ENCODE assay signal across 10 cellular contexts in the genomic region with DNA sequence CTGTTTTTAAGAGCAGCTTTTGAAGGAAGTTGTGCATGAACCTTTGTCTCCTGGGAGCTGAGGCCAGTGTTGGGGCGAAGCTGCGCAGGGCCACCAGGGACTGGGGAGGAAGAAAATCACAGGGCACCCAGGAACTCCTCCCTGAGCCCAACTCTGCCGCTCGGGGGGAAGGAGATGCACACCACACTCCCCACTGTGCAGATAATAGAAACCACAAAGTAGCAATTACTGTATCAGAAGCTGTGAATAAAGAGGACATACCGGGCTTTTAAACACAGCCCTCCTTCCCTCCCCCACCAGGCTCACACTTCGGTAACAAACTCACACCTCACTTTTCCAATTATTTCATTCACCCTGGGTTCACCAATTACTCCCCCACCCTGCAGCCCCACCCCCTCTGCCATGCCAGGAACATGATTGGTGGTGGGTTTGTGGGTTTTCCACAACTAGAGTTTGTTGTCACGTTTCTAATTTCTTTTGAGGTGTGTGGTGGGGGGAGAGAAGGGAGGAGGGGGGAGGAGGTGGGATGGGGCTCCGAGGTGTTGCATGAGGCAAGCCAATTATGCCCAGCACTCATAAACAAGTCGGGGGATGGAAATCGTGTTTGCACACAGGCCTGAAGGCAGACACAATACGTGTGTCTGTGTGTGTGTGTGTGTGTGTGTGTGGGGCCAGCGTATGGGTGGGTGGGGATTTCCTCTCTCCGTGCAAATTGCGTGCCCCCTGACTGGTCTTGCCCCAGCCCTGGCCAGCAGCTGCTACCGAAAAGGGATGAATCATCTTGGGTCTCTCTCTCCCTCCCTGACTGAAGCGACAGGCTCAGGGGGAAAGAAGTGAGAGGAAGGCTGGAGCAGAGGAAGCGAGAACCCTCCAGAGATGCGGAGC.
A peak's percentile ranks its signal among the peaks of the same experiment; 100 is the strongest.
DNase-seq lines count a peak whose midpoint lies in the region; ATAC-seq and TF ChIP-seq lines count a peak whose summit lies in the region.
"Had no signal": no experiment of that assay in that cellular context is flagged by ENCODE, and none has a peak within 500 bp of the region (broad histone marks: within the 10 kb centered on the region; RNA-seq: fewer than 3 reads in every experiment).

No MANE protein-coding gene starts in this region.

- H3K4me1 Mint-ChIP-seq in H9, result peaks cover 43 to 59% of the 10 kb centered on the region in 2 experiments

- H3K14ac ChIP-seq in H9 (ENCODE audit: insufficient read depth, low read length), result peak overlapping the region; percentile 19; the same call in 1 of the 2 replicates

- no peak overlapping the region for H4K91ac ChIP-seq in H9 (ENCODE audit: insufficient read length, low read depth, low read length)

- ATAC-seq in HG03520 (IDR thresholded peaks at IDR 0.05; ENCODE audit: unreplicated experiment) (no peak), HG02973 (IDR thresholded peaks at IDR 0.05; ENCODE audit: unreplicated experiment) (no peak)

- H3T11ph ChIP-seq in H9 (ENCODE audit: low read length), result no peak overlapping the region

- H2AK5ac ChIP-seq in H9 (ENCODE audit: insufficient read length, low read length), result no peak overlapping the region

- H2BK120ac ChIP-seq in H9 (ENCODE audit: low read depth, low read length, poor library complexity, severe bottlenecking), result no peak overlapping the region

- H3K27ac ChIP-seq in H9 (ENCODE audit: insufficient read length, low read depth, low read length), result no peak overlapping the region

- no peaks in the 10 kb centered on the region for H3K27me3 Mint-ChIP-seq in H9 (ENCODE audit: low read depth)
- H3K27me3 Mint-ChIP-seq: activated CD4-positive, alpha-beta T cell treated with anti-CD3 and anti-CD28 coated beads, Interleukin-2, amount 10 ng/mL, durations not matched to agents 7 days and 5 days had no signal

- H3K36me3 Mint-ChIP-seq in H9 (ENCODE audit: insufficient read depth in 1 of 3, low read depth in 3 of 3), result peaks cover 2 to 6% (median 5%) of the 10 kb centered on the region in 3 experiments; a peak in 4 of 7 replicates

- no peak overlapping the region for H2BK5ac ChIP-seq in H9 (ENCODE audit: insufficient read length, low read length)

- H3K56ac ChIP-seq in H9 (ENCODE audit: insufficient read length, low read depth, low read length), result no peak overlapping the region

- H3K18ac ChIP-seq in H9 (ENCODE audit: insufficient read length, low read depth, low read length), result no peak overlapping the region

- no peaks in the 10 kb centered on the region for H3K79me1 ChIP-seq in H9 (ENCODE audit: insufficient read depth, low read depth, low read length, poor library complexity, severe bottlenecking)

- H3K27me3 ChIP-seq in H9 (ENCODE audit: insufficient read depth, low read length), result no peaks in the 10 kb centered on the region

- H3K4ac ChIP-seq in H9 (ENCODE audit: low read depth, low read length), result no peak overlapping the region

- no peak overlapping the region for H4K5ac ChIP-seq in H9 (ENCODE audit: insufficient read length, low read depth, low read length)

- no peaks in the 10 kb centered on the region for H3K79me2 ChIP-seq in H9 (ENCODE audit: insufficient read depth, low read length)

- H4K8ac ChIP-seq in H9 (replicated peaks; ENCODE audit: insufficient read length, low read depth, low read length), result no peak overlapping the region

- WGBS in H9 (ENCODE audit: extremely low coverage, insufficient read length, low lambda C conversion rate), result no CpG with 5 or more reads among the region's 18 CpGs

- no peak overlapping the region for H3K9ac ChIP-seq in H9 (ENCODE audit: extremely low read depth, insufficient read length, low read length)

- no peak overlapping the region for H2BK15ac ChIP-seq in H9 (ENCODE audit: low read depth, low read length)

- H3K4me2 ChIP-seq in H9 (ENCODE audit: insufficient read depth, insufficient read length, low read length), result no peak overlapping the region

- H3K27ac Mint-ChIP-seq in H9, result peak overlapping the region; percentile 74 to 96 (median 75); a peak in 5 of 7 replicates
- H3K27ac Mint-ChIP-seq: activated CD4-positive, alpha-beta T cell treated with anti-CD3 and anti-CD28 coated beads, Interleukin-2, amount 10 ng/mL, durations not matched to agents 7 days and 5 days had no signal

- no peaks in the 10 kb centered on the region for H3K9me3 ChIP-seq in H9 (ENCODE audit: control insufficient read depth, low read depth, low read length)

- DNase-seq in H9 (peak; percentile 52), NOMO-1 treated with DMSO at 0.1 percent for 48 hours (lab: John Stamatoyannopoulos, UW; ENCODE audit: unreplicated experiment) (peak; percentile 80), dermis microvascular lymphatic vessel endothelial cell (ENCODE audit: low read depth in 2 of 2) (peak; percentile 4 to 77), smooth muscle cell of the brain vasculature (ENCODE audit: low read depth, low spot score) (peak; percentile 24), NCI-H1092 (lab: John Stamatoyannopoulos, UW) (no peak)
- DNase-seq in activated CD4-positive, alpha-beta T cell treated with anti-CD3 and anti-CD28 coated beads for 1 hour, result no peak
- DNase-seq: activated CD4-positive, alpha-beta T cell treated with anti-CD3 and anti-CD28 coated beads, Interleukin-2, amount 10 ng/mL, durations not matched to agents 7 days and 5 days; trophoblast cell had no signal

- no peak overlapping the region for H2BK12ac ChIP-seq in H9 (ENCODE audit: insufficient read length, low read depth, low read length)

- peaks cover 4% of the 10 kb centered on the region; the same call in 1 of the 2 replicates for H3K4me1 ChIP-seq in H9 (ENCODE audit: insufficient read depth, low read length)

- H2BK20ac ChIP-seq in H9 (ENCODE audit: low read depth, low read length, poor library complexity, severe bottlenecking), result no peak overlapping the region

- TF ChIP-seq CTCF in H9 (conservative IDR thresholded peaks at IDR 0.05), result no peak

- no peaks in the 10 kb centered on the region for H3K9me3 Mint-ChIP-seq in H9
- H3K9me3 Mint-ChIP-seq: activated CD4-positive, alpha-beta T cell treated with anti-CD3 and anti-CD28 coated beads, Interleukin-2, amount 10 ng/mL, durations not matched to agents 7 days and 5 days had no signal

- H3K23ac ChIP-seq in H9 (ENCODE audit: insufficient read length, low read depth, low read length), result no peak overlapping the region

- H4K20me1 ChIP-seq in H9 (ENCODE audit: control insufficient read depth, insufficient read depth, insufficient read length), result no peaks in the 10 kb centered on the region

- peak overlapping the region in 1 of 2 experiments; percentile 12; a peak in 1 of 5 replicates for H3K4me3 Mint-ChIP-seq in H9
- H3K4me3 Mint-ChIP-seq: activated CD4-positive, alpha-beta T cell treated with anti-CD3 and anti-CD28 coated beads, Interleukin-2, amount 10 ng/mL, durations not matched to agents 7 days and 5 days had no signal

- H3K23me2 ChIP-seq in H9 (ENCODE audit: insufficient read length, low read depth, low read length, poor library complexity, severe bottlenecking), result no peaks in the 10 kb centered on the region

- no peak overlapping the region for H2AFZ ChIP-seq in H9 (ENCODE audit: low read length)

Comparison
In these comparisons a context has a peak if more than half of its experiments do, and no peak if none do; other contexts are left out.
1. DNase-seq: peak in H9 (single experiment), NOMO-1 treated with DMSO at 0.1 percent for 48 hours (single experiment), dermis microvascular lymphatic vessel endothelial cell (2 of 2) and smooth muscle cell of the brain vasculature (single experiment); none in NCI-H1092 (single experiment) and activated CD4-positive, alpha-beta T cell treated with anti-CD3 and anti-CD28 coated beads for 1 hour (single experiment).